In genomic region chr4:179867300-179867878, GRCh38 we compare ENCODE assay signal across 8 cellular contexts.
DNase-seq lines count a peak whose midpoint lies in the region; ATAC-seq, FAIRE-seq and TF ChIP-seq lines count a peak whose summit lies in the region.
"Had no signal": no experiment of that assay in that cellular context is flagged by ENCODE, and none has a peak within 500 bp of the region (broad histone marks: within the 10 kb centered on the region; RNA-seq: fewer than 3 reads in every experiment).

No MANE protein-coding gene starts in this region.

- H2AFZ ChIP-seq in astrocyte (ENCODE audit: low read depth, low read length) = no peak overlapping the region

- H3K27ac Mint-ChIP-seq in astrocyte (ENCODE audit: unreplicated experiment) = no peak overlapping the region
- H3K27ac Mint-ChIP-seq: activated naive CD4-positive, alpha-beta T cell treated with anti-CD3 and anti-CD28 coated beads, Interleukin-2, amount 50 U/mL, for 72 hours had no signal

- H3K4me3 ChIP-seq in astrocyte (ENCODE audit: insufficient read depth, low read depth, low read length) (no peak overlapping the region), right lobe of liver (no peak overlapping the region), psoas muscle (no peak overlapping the region)

- TF ChIP-seq CTCF in astrocyte (IDR thresholded peaks at IDR 0.05; ENCODE audit: insufficient read depth, low read depth, low read length) = peak; percentile 65
- peak; percentile 42 to 68 (median 54) for TF ChIP-seq CTCF in right lobe of liver (IDR thresholded peaks at IDR 0.05)
- TF ChIP-seq CTCF in psoas muscle (IDR thresholded peaks at IDR 0.05) = no peak

- no peaks in the 10 kb centered on the region for H3K9me3 Mint-ChIP-seq in astrocyte (ENCODE audit: unreplicated experiment)

- no peak overlapping the region for H3K9ac ChIP-seq in astrocyte (ENCODE audit: low read length)

- no peak overlapping the region for H3K4me2 ChIP-seq in astrocyte (ENCODE audit: low read length)

- no peaks in the 10 kb centered on the region for H3K79me2 ChIP-seq in astrocyte (ENCODE audit: insufficient read depth, low read length)

- no peak overlapping the region for H3K27ac ChIP-seq in astrocyte (ENCODE audit: low read depth, low read length)
- H3K27ac ChIP-seq in right lobe of liver = no peak overlapping the region
- H3K27ac ChIP-seq in psoas muscle = no peak overlapping the region

- no peak overlapping the region for H3K4me3 Mint-ChIP-seq in astrocyte (ENCODE audit: unreplicated experiment)

- WGBS in right lobe of liver (ENCODE audit: insufficient coverage, low coverage, low lambda C conversion rate, missing lambda C conversion rate) = 8% methylated on average over 4 of the region's 6 CpGs
- 18 to 20% (median 19%) methylated on average over 6 of the region's 6 CpGs for WGBS in psoas muscle, 3 donors

- H3K36me3 ChIP-seq in astrocyte (ENCODE audit: insufficient read depth, low read length) = no peaks in the 10 kb centered on the region
- no peaks in the 10 kb centered on the region for H3K36me3 ChIP-seq in right lobe of liver
- H3K36me3 ChIP-seq in psoas muscle (ENCODE audit: insufficient read depth in 1 of 2, low read depth in 1 of 2) = no peaks in the 10 kb centered on the region

- no peak for TF ChIP-seq POLR2A in right lobe of liver (IDR thresholded peaks at IDR 0.05)

- peaks cover 2% of the 10 kb centered on the region for H3K27me3 Mint-ChIP-seq in astrocyte (ENCODE audit: low read depth, unreplicated experiment)

- intact Hi-C loops in right lobe of liver (cut with DNase I) (no loop called here), psoas muscle (cut with DNase I) (no loop called here)

- H4K20me1 ChIP-seq in astrocyte (ENCODE audit: insufficient read depth, low read length) = no peaks in the 10 kb centered on the region

- DNase-seq in ELF-1 (ENCODE audit: low read depth, low spot score) (peak; percentile 89), NOMO-1 treated with DMSO at 0.1 percent for 48 hours (lab: John Stamatoyannopoulos, UW; ENCODE audit: unreplicated experiment) (peak; percentile 75), astrocyte (ENCODE audit: low read depth) (peak; percentile 7), right lobe of liver (peak; percentile 30 to 57 (median 55)), psoas muscle (no peak)

- no peaks in the 10 kb centered on the region for H3K36me3 Mint-ChIP-seq in astrocyte (ENCODE audit: low read depth, unreplicated experiment)
- H3K36me3 Mint-ChIP-seq: activated naive CD4-positive, alpha-beta T cell treated with anti-CD3 and anti-CD28 coated beads, Interleukin-2, amount 50 U/mL, for 72 hours had no signal

- H3K27me3 ChIP-seq in astrocyte (ENCODE audit: insufficient read depth, low read length) = no peaks in the 10 kb centered on the region
- H3K27me3 ChIP-seq in right lobe of liver = no peaks in the 10 kb centered on the region
- H3K27me3 ChIP-seq in psoas muscle (ENCODE audit: insufficient read depth in 3 of 3, low read length in 2 of 3) = no peaks in the 10 kb centered on the region

- H3K4me1 Mint-ChIP-seq in astrocyte (ENCODE audit: low read depth, unreplicated experiment) = no peaks in the 10 kb centered on the region

- H3K4me1 ChIP-seq in astrocyte (ENCODE audit: insufficient read depth, low read length) = no peaks in the 10 kb centered on the region
- H3K4me1 ChIP-seq in right lobe of liver = no peaks in the 10 kb centered on the region
- no peaks in the 10 kb centered on the region for H3K4me1 ChIP-seq in psoas muscle

- no peaks in the 10 kb centered on the region for H3K9me3 ChIP-seq in astrocyte (ENCODE audit: insufficient read depth, low read depth, low read length)
- no peaks in the 10 kb centered on the region for H3K9me3 ChIP-seq in right lobe of liver
- H3K9me3 ChIP-seq in psoas muscle = no peaks in the 10 kb centered on the region

- ATAC-seq in GM19328 (IDR thresholded peaks at IDR 0.05; ENCODE audit: unreplicated experiment) (peak; percentile 98), HG03280 (IDR thresholded peaks at IDR 0.05; ENCODE audit: unreplicated experiment) (peak; percentile 75), right lobe of liver (peak; percentile 73 to 90 (median 88)), psoas muscle (no peak)

- FAIRE-seq in astrocyte (lab: Jason Lieb, UNC) = no peak

Comparison
In these comparisons a context has a peak if more than half of its experiments do, and no peak if none do; other contexts are left out.
1. DNase-seq: peak in ELF-1 (single experiment), NOMO-1 treated with DMSO at 0.1 percent for 48 hours (single experiment), astrocyte (single experiment) and right lobe of liver (3 of 3); none in psoas muscle (0 of 2).
2. ATAC-seq: peak in GM19328 (single experiment), HG03280 (single experiment) and right lobe of liver (4 of 4); none in psoas muscle (0 of 4).